13 cellular contexts compared by ENCODE assay signal in genomic region chr3:113249111-113249510, GRCh38. TPM values are rescaled to one million over a fixed set of nuclear protein-coding genes. Genes with fewer than 3 reads are reported as not detected.
A peak's percentile ranks its signal among the peaks of the same experiment; 100 is the strongest.
DNase-seq lines count a peak whose midpoint lies in the region; ATAC-seq, FAIRE-seq and TF ChIP-seq lines count a peak whose summit lies in the region.
"Had no signal": no experiment of that assay in that cellular context is flagged by ENCODE, and none has a peak within 500 bp of the region (broad histone marks: within the 10 kb centered on the region; RNA-seq: fewer than 3 reads in every experiment).

No MANE protein-coding gene starts in this region.

- no peak overlapping the region for H3K18ac ChIP-seq in IMR-90 (ENCODE audit: low read depth, low read length)

- no peak for TF ChIP-seq POLR2A in A549 (IDR thresholded peaks at IDR 0.05; ENCODE audit: low read length)
- no peak for TF ChIP-seq POLR2A in IMR-90 (IDR thresholded peaks at IDR 0.05; ENCODE audit: low read depth, low read length)

- H3K27ac ChIP-seq in A549 = no peak overlapping the region
- H3K27ac ChIP-seq in IMR-90 (ENCODE audit: insufficient read depth, low read length) = no peak overlapping the region
- H3K27ac ChIP-seq: BLaER1 treated with 17β-estradiol and CSF1 and Interleukin-3, amounts not matched to agents 10 nM and 100 nM had no signal

- POLR2A ChIA-PET in A549 (lab: Yijun Ruan, JAX) (no interaction called here), IMR-90 (lab: Charles Lee; ENCODE audit: unreplicated experiment) (no interaction called here)

- DNase-seq in A549 (ENCODE audit: low read depth in 1 of 2, low spot score in 1 of 2) (peak in 1 of 2 experiments; percentile 8), IMR-90 (peak; percentile 88), dedifferentiated amniotic fluid mesenchymal stem cell (ENCODE audit: extremely low spot score) (peak; percentile 84), HPDE6-E6E7 (ENCODE audit: extremely low spot score) (no peak)
- DNase-seq in natural killer cell treated with Interleukin-12 subunit alpha and Interleukin-12 subunit beta and Interleukin-15 and Interleukin-18, amount 100 ng/mL, for 72 hours (ENCODE audit: low spot score) = no peak
- DNase-seq: activated CD4-positive, CD25-positive, alpha-beta regulatory T cell; H9 had no signal

- H3K27me3 Mint-ChIP-seq in nephron (ENCODE audit: low read depth) = peaks cover 3% of the 10 kb centered on the region
- H3K27me3 Mint-ChIP-seq in natural killer cell treated with Interleukin-12 subunit alpha and Interleukin-12 subunit beta and Interleukin-15 and Interleukin-18, amount 100 ng/mL, for 72 hours = peaks cover 19 to 34% of the 10 kb centered on the region in 2 donors

- H3K9me3 Mint-ChIP-seq in nephron = no peaks in the 10 kb centered on the region
- H3K9me3 Mint-ChIP-seq in natural killer cell treated with Interleukin-12 subunit alpha and Interleukin-12 subunit beta and Interleukin-15 and Interleukin-18, amount 100 ng/mL, for 72 hours = no peaks in the 10 kb centered on the region
- H3K9me3 Mint-ChIP-seq: activated naive CD4-positive, alpha-beta T cell treated with anti-CD3 and anti-CD28 coated beads, Interleukin-2, amount 50 U/mL, for 24 hours; H9 had no signal

- H3K9me1 ChIP-seq in IMR-90 (ENCODE audit: insufficient read depth, low read length) = peaks cover 16% of the 10 kb centered on the region

- no peak for TF ChIP-seq RAD21 in A549 (conservative IDR thresholded peaks at IDR 0.05 in 1 of 2, IDR thresholded peaks at IDR 0.05 in 1 of 2)
- peak; percentile 5; the same call in 1 of the 2 replicates for TF ChIP-seq RAD21 in IMR-90 (IDR thresholded peaks at IDR 0.05; ENCODE audit: low read length)

- no peak overlapping the region for H3K23ac ChIP-seq in IMR-90 (ENCODE audit: low read depth, low read length)

- no peaks in the 10 kb centered on the region for H3K79me1 ChIP-seq in IMR-90 (ENCODE audit: low read depth in 1 of 2, low read length in 2 of 2)

- peaks cover 3% of the 10 kb centered on the region; the same call in 1 of the 2 replicates for H4K20me1 ChIP-seq in IMR-90 (ENCODE audit: insufficient read depth, low read length)
- H4K20me1 ChIP-seq: BLaER1 treated with 17β-estradiol and CSF1 and Interleukin-3, amounts not matched to agents 10 nM and 100 nM had no signal

- TF ChIP-seq CTCF in A549 (IDR thresholded peaks at IDR 0.05) = no peak
- TF ChIP-seq CTCF in IMR-90 (conservative IDR thresholded peaks at IDR 0.05; ENCODE audit: low read depth, low read length) = no peak
- no peak for TF ChIP-seq CTCF in nephron (IDR thresholded peaks at IDR 0.05; ENCODE audit: unreplicated experiment in 3 of 3)

- no peak overlapping the region for H2AK5ac ChIP-seq in IMR-90 (ENCODE audit: low read depth, low read length)

- no peak overlapping the region for H2BK120ac ChIP-seq in IMR-90 (ENCODE audit: low read depth, low read length)

- H3K4me1 Mint-ChIP-seq in nephron = peaks cover 73% of the 10 kb centered on the region
- peaks cover 0 to 17% of the 10 kb centered on the region in 2 donors for H3K4me1 Mint-ChIP-seq in natural killer cell treated with Interleukin-12 subunit alpha and Interleukin-12 subunit beta and Interleukin-15 and Interleukin-18, amount 100 ng/mL, for 72 hours (ENCODE audit: low read depth in 2 of 2)
- H3K4me1 Mint-ChIP-seq: activated naive CD4-positive, alpha-beta T cell treated with anti-CD3 and anti-CD28 coated beads, Interleukin-2, amount 50 U/mL, for 24 hours had no signal

- peaks cover 23% of the 10 kb centered on the region for H3K36me3 ChIP-seq in IMR-90 (ENCODE audit: control insufficient read depth, insufficient read depth, low read length)
- H3K36me3 ChIP-seq: BLaER1 treated with 17β-estradiol and CSF1 and Interleukin-3, amounts not matched to agents 10 nM and 100 nM had no signal

- H3K9me3 ChIP-seq in A549 (no peaks in the 10 kb centered on the region), IMR-90 (ENCODE audit: control insufficient read depth, insufficient read depth, low read length) (no peaks in the 10 kb centered on the region)
- H3K9me3 ChIP-seq: BLaER1 treated with 17β-estradiol and CSF1 and Interleukin-3, amounts not matched to agents 10 nM and 100 nM had no signal

- no peak overlapping the region for H4K91ac ChIP-seq in IMR-90 (ENCODE audit: insufficient read depth, low read depth, low read length)

- 50% methylated on average over 3 of the region's 3 CpGs for WGBS in A549 (ENCODE audit: missing lambda C conversion rate)
- no CpG with 5 or more reads among the region's 3 CpGs for WGBS in IMR-90 (ENCODE audit: extremely low coverage in 2 of 2, insufficient read length in 1 of 2), 2 experiments

- no peak overlapping the region for H4K8ac ChIP-seq in IMR-90 (ENCODE audit: low read depth in 2 of 2, low read length in 2 of 2)

- H2AFZ ChIP-seq in IMR-90 (replicated peaks; ENCODE audit: low read length, poor library complexity) = peak overlapping the region; percentile 71
- H2AFZ ChIP-seq: parathyroid adenoma had no signal

- H3K9ac ChIP-seq in IMR-90 (ENCODE audit: low read depth, low read length) = no peak overlapping the region
- H3K9ac ChIP-seq: BLaER1 treated with 17β-estradiol and CSF1 and Interleukin-3, amounts not matched to agents 10 nM and 100 nM; parathyroid adenoma had no signal

- BruUV-seq in IMR-90 (replicated peaks; lab: Mats Ljungman, UMichigan) = no TSS peak

- H2BK20ac ChIP-seq in IMR-90 (ENCODE audit: low read depth, low read length) = no peak overlapping the region

- peak overlapping the region in 2 of 3 experiments; percentile 12 to 51 for H3K4me3 Mint-ChIP-seq in nephron
- no peak overlapping the region for H3K4me3 Mint-ChIP-seq in natural killer cell treated with Interleukin-12 subunit alpha and Interleukin-12 subunit beta and Interleukin-15 and Interleukin-18, amount 100 ng/mL, for 72 hours
- H3K4me3 Mint-ChIP-seq: activated naive CD4-positive, alpha-beta T cell treated with anti-CD3 and anti-CD28 coated beads, Interleukin-2, amount 50 U/mL, for 24 hours; H9 had no signal

- no peak overlapping the region for H2AK9ac ChIP-seq in IMR-90 (replicated peaks; ENCODE audit: low read depth, low read length, poor library complexity)

- ATAC-seq in A549 (peak; percentile 54 to 56; a peak in 4 of 6 replicates), IMR-90 (ENCODE audit: low read depth) (peak; percentile 97), GM21825 (IDR thresholded peaks at IDR 0.05; ENCODE audit: unreplicated experiment) (no peak), GM21529 (IDR thresholded peaks at IDR 0.05; ENCODE audit: unreplicated experiment) (no peak)
- ATAC-seq in natural killer cell treated with Interleukin-12 subunit alpha and Interleukin-12 subunit beta and Interleukin-15 and Interleukin-18, amount 100 ng/mL, for 72 hours = no peak

- H3K4me2 ChIP-seq in A549 (no peak overlapping the region), IMR-90 (ENCODE audit: low read depth, low read length) (no peak overlapping the region)
- H3K4me2 ChIP-seq: BLaER1 treated with 17β-estradiol and CSF1 and Interleukin-3, amounts not matched to agents 10 nM and 100 nM had no signal

- H3K36me3 Mint-ChIP-seq in nephron (ENCODE audit: low read depth) = peaks cover 72% of the 10 kb centered on the region
- H3K36me3 Mint-ChIP-seq in natural killer cell treated with Interleukin-12 subunit alpha and Interleukin-12 subunit beta and Interleukin-15 and Interleukin-18, amount 100 ng/mL, for 72 hours = no peaks in the 10 kb centered on the region
- H3K36me3 Mint-ChIP-seq: activated naive CD4-positive, alpha-beta T cell treated with anti-CD3 and anti-CD28 coated beads, Interleukin-2, amount 50 U/mL, for 24 hours had no signal

- no peak for FAIRE-seq in A549 (lab: Jason Lieb, UNC)

- H3K4me3 ChIP-seq in A549 = no peak overlapping the region
- H3K4me3 ChIP-seq in IMR-90 (ENCODE audit: insufficient read depth, low read depth, low read length) = no peak overlapping the region
- H3K4me3 ChIP-seq: BLaER1 treated with 17β-estradiol and CSF1 and Interleukin-3, amounts not matched to agents 10 nM and 100 nM had no signal

- no peak overlapping the region for H2BK5ac ChIP-seq in IMR-90 (ENCODE audit: low read depth, low read length, poor library complexity, severe bottlenecking)

- 0 out of 3 replicates have a peak overlapping the region, but pooled peaks have one; percentile 10 for H2BK15ac ChIP-seq in IMR-90 (ENCODE audit: low read depth, low read length)

- no peak overlapping the region for H3K56ac ChIP-seq in IMR-90 (ENCODE audit: extremely low read depth, insufficient read depth, low read length)

- peak overlapping the region; percentile 80 to 92 (median 91) for H3K27ac Mint-ChIP-seq in nephron
- peak overlapping the region in 1 of 2 donors; percentile 19 for H3K27ac Mint-ChIP-seq in natural killer cell treated with Interleukin-12 subunit alpha and Interleukin-12 subunit beta and Interleukin-15 and Interleukin-18, amount 100 ng/mL, for 72 hours
- H3K27ac Mint-ChIP-seq: activated naive CD4-positive, alpha-beta T cell treated with anti-CD3 and anti-CD28 coated beads, Interleukin-2, amount 50 U/mL, for 24 hours had no signal

- no peak overlapping the region for H4K5ac ChIP-seq in IMR-90 (ENCODE audit: low read depth, low read length)

- H3K14ac ChIP-seq in IMR-90 (replicated peaks; ENCODE audit: low read depth, low read length) = no peak overlapping the region

- no peak overlapping the region for H3K4ac ChIP-seq in IMR-90 (ENCODE audit: low read depth, low read length)

- in situ Hi-C loops in IMR-90 (cut with MboI; ENCODE audit: low sequenced_read_pairs) = no loop called here

- dilution Hi-C loops in IMR-90 (cut with HindIII; ENCODE audit: low sequenced_read_pairs, unreplicated experiment) = no loop called here

- CTCF ChIA-PET in A549 (lab: Yijun Ruan, JAX) (interaction anchor here (1.7 kb wide), 1 partner anchor 14 kb away, joined by 5 read pairs; no protein-coding TSS in a partner anchor), IMR-90 (lab: Yijun Ruan, JAX) (interaction anchor here (0.6 kb wide), 1 partner anchor 136 kb away, joined by 7 read pairs; no protein-coding TSS in a partner anchor)

- H3K27me3 ChIP-seq in IMR-90 (ENCODE audit: control insufficient read depth, insufficient read depth, low read length) = no peaks in the 10 kb centered on the region
- H3K27me3 ChIP-seq: BLaER1 treated with 17β-estradiol and CSF1 and Interleukin-3, amounts not matched to agents 10 nM and 100 nM had no signal

- intact Hi-C loops in IMR-90 (cut with micrococcal nuclease) = no loop called here

- H3K4me1 ChIP-seq in A549 (no peaks in the 10 kb centered on the region), IMR-90 (ENCODE audit: control insufficient read depth, insufficient read depth, low read length) (peaks cover 9% of the 10 kb centered on the region; the same call in 1 of the 2 replicates)
- H3K4me1 ChIP-seq: parathyroid adenoma had no signal

- TF ChIP-seq EP300 in A549 (IDR thresholded peaks at IDR 0.05) = no peak

RNA-seq across cellular contexts. Expression of gene BOC, which starts 37.8 kb away (rescaled TPM):
- polyA plus RNA-seq in A549 (2011; rRNA removed) (4.0 and 5.7 TPM in 2 replicates), A549 (2017; fragmentation: RNase III; extraction: RNeasy Plus Mini Kit Qiagen cat#74134 plus additional on column Dnase treatment) (3.4 to 4.0 TPM (median 3.6 TPM) in 3 replicates), IMR-90 (2012; rRNA removed) (13.6 and 15.2 TPM in 2 replicates)
- 6.8 and 7.2 TPM in 2 replicates for polyA plus RNA-seq in A549 (2012; cell fraction: cytosol; rRNA removed)
- 9.9 and 10.2 TPM in 2 replicates for polyA plus RNA-seq in A549 (2012; cell fraction: nucleus; rRNA removed)
- polyA minus RNA-seq in A549 (2011; rRNA and poly(A)+ RNA removed) = 7.2 and 7.5 TPM in 2 replicates
- 5.3 and 6.8 TPM in 2 replicates for total RNA-seq in IMR-90 (2012; rRNA removed)
- polyA plus RNA-seq in IMR-90 (2012; cell fraction: cytosol; rRNA removed) = 7.2 and 13.2 TPM in 2 replicates
- 15.6 and 22.1 TPM in 2 replicates for polyA plus RNA-seq in IMR-90 (2012; cell fraction: nucleus; rRNA removed; ENCODE audit: low replicate concordance)
- 1 to 10 TPM in 1 of 2 donors, not detected in 1; 1.5 TPM for total RNA-seq in natural killer cell treated with Interleukin-12 subunit alpha and Interleukin-12 subunit beta and Interleukin-15 and Interleukin-18, amount 100 ng/mL, for 72 hours

Comparison
In these comparisons a context has a peak if more than half of its experiments do, and no peak if none do; other contexts are left out.
1. ATAC-seq: peak in A549 (2 of 2) and IMR-90 (single experiment); none in GM21825 (single experiment), natural killer cell treated with Interleukin-12 subunit alpha and Interleukin-12 subunit beta and Interleukin-15 and Interleukin-18, amount 100 ng/mL, for 72 hours (0 of 2) and GM21529 (single experiment).
2. DNase-seq: peak in IMR-90 (single experiment) and dedifferentiated amniotic fluid mesenchymal stem cell (single experiment); none in HPDE6-E6E7 (single experiment) and natural killer cell treated with Interleukin-12 subunit alpha and Interleukin-12 subunit beta and Interleukin-15 and Interleukin-18, amount 100 ng/mL, for 72 hours (single experiment).